ENCODE assay signal across 8 cellular contexts in the genomic region with DNA sequence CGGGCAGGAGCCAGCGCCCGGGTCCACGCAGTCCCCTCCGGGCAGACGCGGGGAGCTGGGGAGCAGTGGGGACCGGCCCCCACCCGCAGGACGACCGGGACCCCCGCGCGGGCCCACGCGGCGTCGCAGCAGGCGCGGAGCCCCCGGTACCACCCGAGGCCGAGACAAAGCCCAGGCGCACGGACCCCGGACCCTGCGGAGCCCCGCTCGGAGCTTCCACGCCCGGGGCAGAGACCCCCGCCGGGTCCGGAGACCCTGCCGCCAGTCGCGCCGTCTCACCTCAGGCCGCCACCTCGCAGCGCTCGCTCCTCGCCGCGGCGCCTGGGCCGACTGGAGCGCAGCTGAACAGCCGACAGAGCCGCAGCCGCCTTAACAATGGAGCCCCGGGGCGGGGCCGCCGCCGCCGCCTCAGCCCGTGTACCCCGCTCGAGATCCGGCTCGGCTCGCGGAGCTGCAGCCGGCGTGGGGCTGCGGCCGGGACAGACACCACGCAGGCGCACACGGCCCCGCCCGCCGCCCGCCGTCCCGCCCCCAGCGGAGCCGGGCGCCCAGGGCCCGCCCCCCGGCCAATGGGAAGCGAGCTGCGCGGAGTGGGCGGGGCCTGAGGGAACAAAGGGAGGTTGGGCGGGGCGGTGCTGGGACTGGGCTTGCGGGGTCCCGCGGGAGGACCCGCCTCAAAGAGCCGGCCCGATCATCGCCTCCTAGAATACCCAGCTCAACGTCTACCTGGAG. TPM values are rescaled to one million over a fixed set of nuclear protein-coding genes. Genes with fewer than 3 reads are reported as not detected.
DNase-seq lines count a peak whose midpoint lies in the region; ATAC-seq and TF ChIP-seq lines count a peak whose summit lies in the region.

A gene with protein sequence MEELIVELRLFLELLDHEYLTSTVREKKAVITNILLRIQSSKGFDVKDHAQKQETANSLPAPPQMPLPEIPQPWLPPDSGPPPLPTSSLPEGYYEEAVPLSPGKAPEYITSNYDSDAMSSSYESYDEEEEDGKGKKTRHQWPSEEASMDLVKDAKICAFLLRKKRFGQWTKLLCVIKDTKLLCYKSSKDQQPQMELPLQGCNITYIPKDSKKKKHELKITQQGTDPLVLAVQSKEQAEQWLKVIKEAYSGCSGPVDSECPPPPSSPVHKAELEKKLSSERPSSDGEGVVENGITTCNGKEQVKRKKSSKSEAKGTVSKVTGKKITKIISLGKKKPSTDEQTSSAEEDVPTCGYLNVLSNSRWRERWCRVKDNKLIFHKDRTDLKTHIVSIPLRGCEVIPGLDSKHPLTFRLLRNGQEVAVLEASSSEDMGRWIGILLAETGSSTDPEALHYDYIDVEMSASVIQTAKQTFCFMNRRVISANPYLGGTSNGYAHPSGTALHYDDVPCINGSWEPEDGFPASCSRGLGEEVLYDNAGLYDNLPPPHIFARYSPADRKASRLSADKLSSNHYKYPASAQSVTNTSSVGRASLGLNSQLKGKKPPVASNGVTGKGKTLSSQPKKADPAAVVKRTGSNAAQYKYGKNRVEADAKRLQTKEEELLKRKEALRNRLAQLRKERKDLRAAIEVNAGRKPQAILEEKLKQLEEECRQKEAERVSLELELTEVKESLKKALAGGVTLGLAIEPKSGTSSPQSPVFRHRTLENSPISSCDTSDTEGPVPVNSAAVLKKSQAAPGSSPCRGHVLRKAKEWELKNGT (minus strand): TSS at position 485 of the 732 bp plus-strand sequence. CDS start 67,783 bp downstream, outside the sequence.

- no peak within 1 kb of the TSS for H3K27ac Mint-ChIP-seq in immature natural killer cell

- peak within 1 kb of the TSS; percentile 88 to 90 for H3K4me3 ChIP-seq in cardiac fibroblast (replicated peaks in 1 of 2; ENCODE audit: low read depth in 2 of 2, low read length in 2 of 2)
- H3K4me3 ChIP-seq in skin epidermis = peak within 1 kb of the TSS; percentile 83 to 97 (median 90)
- no peak within 1 kb of the TSS for H3K4me3 ChIP-seq in Karpas-422 (ENCODE audit: low read length)

- peak; percentile 94 for ATAC-seq in HG02642 (IDR thresholded peaks at IDR 0.05; ENCODE audit: poor library complexity, unreplicated experiment)
- ATAC-seq in activated CD4-positive, CD25-positive, alpha-beta regulatory T cell treated with anti-CD3 and anti-CD28 coated beads, Interleukin-2, amount 50 U/mL, for 24 hours = peak; percentile 93 to 94

- peak within 1 kb of the TSS; percentile 48 to 64 (median 60) for H3K4me3 Mint-ChIP-seq in immature natural killer cell

- no peaks in the 10 kb centered on the region for H3K79me2 ChIP-seq in Karpas-422 (ENCODE audit: low read length)

- H3K9me3 ChIP-seq in Karpas-422 (ENCODE audit: low read length) = no peaks in the 10 kb centered on the region

- H3K4me1 Mint-ChIP-seq in immature natural killer cell = peaks cover 11 to 13% of the 10 kb centered on the region in 2 donors

- no peaks in the 10 kb centered on the region for H3K27me3 ChIP-seq in Karpas-422 (ENCODE audit: low read length)

- peaks cover 5 to 10% (median 6%) of the 10 kb centered on the region in 3 donors for H3K27me3 Mint-ChIP-seq in immature natural killer cell (ENCODE audit: low read depth in 3 of 3)

- CTCF ChIA-PET in GM10248 (lab: Yijun Ruan, JAX) = interaction anchor here (0.7 to 2.4 kb wide), 5 partner anchors 21 to 138 kb away, joined by 3 to 12 read pairs (median 3); no protein-coding TSS in a partner anchor

- DNase-seq in GM10248 (ENCODE audit: extremely low spot score) (peak; percentile 97), NCI-H2081 treated with DMSO at 0.1 percent for 48 hours (lab: John Stamatoyannopoulos, UW) (peak; percentile 62), cardiac fibroblast (ENCODE audit: low read depth in 2 of 2) (peak; percentile 77 to 92), immature natural killer cell (peak; percentile 87 to 91 (median 89)), Karpas-422 (no peak)

- TF ChIP-seq CTCF in GM10248 (IDR thresholded peaks at IDR 0.05; ENCODE audit: control extremely low read depth, extremely low read depth, low read depth, missing control alignments) = no peak
- no peak for TF ChIP-seq CTCF in cardiac fibroblast (IDR thresholded peaks at IDR 0.05; ENCODE audit: low read depth, low read length)

- H3K4me2 ChIP-seq in Karpas-422 (ENCODE audit: low read depth, low read length, poor library complexity, severe bottlenecking) = no peak within 1 kb of the TSS

- no peaks in the 10 kb centered on the region for H4K20me1 ChIP-seq in Karpas-422 (ENCODE audit: insufficient read depth, low read depth, low read length)

- no peaks in the 10 kb centered on the region for H3K36me3 ChIP-seq in Karpas-422 (ENCODE audit: insufficient read depth, low read length)

- H3K9ac ChIP-seq in Karpas-422 (ENCODE audit: low read length) = no peak within 1 kb of the TSS

- no peaks in the 10 kb centered on the region for H3K9me2 ChIP-seq in Karpas-422 (replicated peaks; ENCODE audit: insufficient read depth, low read length)

- H3K4me1 ChIP-seq in Karpas-422 (ENCODE audit: low read length) = no peaks in the 10 kb centered on the region

- H3K36me3 Mint-ChIP-seq in immature natural killer cell = no peaks in the 10 kb centered on the region

- H3K9me3 Mint-ChIP-seq in immature natural killer cell = no peaks in the 10 kb centered on the region

- POLR2A ChIA-PET in GM10248 (lab: Yijun Ruan, JAX) = no interaction called here

- H3K27ac ChIP-seq in skin epidermis (peak within 1 kb of the TSS; percentile 54 to 98 (median 93)), Karpas-422 (ENCODE audit: low read length) (no peak within 1 kb of the TSS)

- no peak within 1 kb of the TSS for H2AFZ ChIP-seq in Karpas-422 (ENCODE audit: low read length)

RNA-seq across cellular contexts. Expression of the gene that starts here (rescaled TPM):
- polyA plus RNA-seq in immature natural killer cell = 1 to 10 TPM in 1 of 3 donors, under 1 TPM in 1, not detected in 1; 0.32 to 1.2 TPM
- not detected in 2 replicates for total RNA-seq in Karpas-422 (2014; rRNA removed; shearing (Covaris generic); ENCODE audit: low replicate concordance)
